In the genomic region with DNA sequence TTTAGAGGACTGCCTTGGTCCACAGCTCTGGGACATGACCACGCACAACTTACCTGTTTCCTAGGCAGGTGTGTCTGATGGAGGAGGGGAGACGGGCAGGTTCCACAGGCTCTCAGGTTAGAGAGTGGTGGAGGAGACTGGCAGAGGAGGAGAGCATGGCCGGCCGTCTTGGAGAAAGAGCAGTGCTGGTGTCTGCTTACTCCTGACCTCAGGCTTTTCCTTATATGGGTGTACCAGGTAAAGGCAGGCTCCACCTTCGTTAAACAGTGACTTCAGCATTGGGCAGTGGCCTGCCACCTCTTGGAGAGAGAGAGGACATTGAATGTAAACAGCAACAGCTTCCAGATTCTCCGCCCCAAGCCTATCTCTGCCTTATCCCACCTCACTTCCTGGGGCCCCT, we compare ENCODE assay signal across 16 cellular contexts. TPM values are rescaled to one million over a fixed set of nuclear protein-coding genes. Genes with fewer than 3 reads are reported as not detected.
DNase-seq lines count a peak whose midpoint lies in the region; ATAC-seq and TF ChIP-seq lines count a peak whose summit lies in the region.
"Had no signal": no experiment of that assay in that cellular context is flagged by ENCODE, and none has a peak within 500 bp of the region (broad histone marks: within the 10 kb centered on the region; RNA-seq: fewer than 3 reads in every experiment).

A gene with protein sequence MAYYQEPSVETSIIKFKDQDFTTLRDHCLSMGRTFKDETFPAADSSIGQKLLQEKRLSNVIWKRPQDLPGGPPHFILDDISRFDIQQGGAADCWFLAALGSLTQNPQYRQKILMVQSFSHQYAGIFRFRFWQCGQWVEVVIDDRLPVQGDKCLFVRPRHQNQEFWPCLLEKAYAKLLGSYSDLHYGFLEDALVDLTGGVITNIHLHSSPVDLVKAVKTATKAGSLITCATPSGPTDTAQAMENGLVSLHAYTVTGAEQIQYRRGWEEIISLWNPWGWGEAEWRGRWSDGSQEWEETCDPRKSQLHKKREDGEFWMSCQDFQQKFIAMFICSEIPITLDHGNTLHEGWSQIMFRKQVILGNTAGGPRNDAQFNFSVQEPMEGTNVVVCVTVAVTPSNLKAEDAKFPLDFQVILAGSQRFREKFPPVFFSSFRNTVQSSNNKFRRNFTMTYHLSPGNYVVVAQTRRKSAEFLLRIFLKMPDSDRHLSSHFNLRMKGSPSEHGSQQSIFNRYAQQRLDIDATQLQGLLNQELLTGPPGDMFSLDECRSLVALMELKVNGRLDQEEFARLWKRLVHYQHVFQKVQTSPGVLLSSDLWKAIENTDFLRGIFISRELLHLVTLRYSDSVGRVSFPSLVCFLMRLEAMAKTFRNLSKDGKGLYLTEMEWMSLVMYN (minus strand): TSS at position 198 of the 400 bp plus-strand sequence. CDS start 20,121 bp downstream, outside the sequence.

- no peak within 1 kb of the TSS for H3K4me3 Mint-ChIP-seq in WTC11

- CTCF ChIA-PET in WTC11 (lab: Charles Lee), result interaction anchor here (1.0 to 1.4 kb wide), 4 partner anchors 9 to 96 kb away, joined by 3 to 9 read pairs (median 4); no protein-coding TSS in a partner anchor

- H3K4me3 ChIP-seq in left ventricle myocardium inferior, result no peak within 1 kb of the TSS
- no peak within 1 kb of the TSS for H3K4me3 ChIP-seq in vagina
- H3K4me3 ChIP-seq: ovary, SJCRH30 had no signal

- H3K27ac ChIP-seq in left ventricle myocardium inferior (replicated peaks) (no peak within 1 kb of the TSS), vagina (no peak within 1 kb of the TSS)
- H3K27ac ChIP-seq: ovary, SJCRH30 had no signal

- no peaks in the 10 kb centered on the region for H3K36me3 Mint-ChIP-seq in WTC11

- no peaks in the 10 kb centered on the region; the same call in 1 of the 2 replicates for H3K27me3 Mint-ChIP-seq in WTC11 (ENCODE audit: low read depth)

- no peak for TF ChIP-seq CTCF in left ventricle myocardium inferior (IDR thresholded peaks at IDR 0.05; ENCODE audit: borderline replicate concordance)
- TF ChIP-seq CTCF in WTC11 (IDR thresholded peaks at IDR 0.05), result no peak
- no peak for TF ChIP-seq CTCF in vagina (IDR thresholded peaks at IDR 0.05)

- H3K4me1 Mint-ChIP-seq in WTC11, result peaks cover 11% of the 10 kb centered on the region

- TF ChIP-seq POLR2A in vagina (IDR thresholded peaks at IDR 0.05), result no peak

- H3K9me3 ChIP-seq in left ventricle myocardium inferior (replicated peaks) (no peaks in the 10 kb centered on the region), vagina (no peaks in the 10 kb centered on the region)
- H3K9me3 ChIP-seq: ovary, SJCRH30 had no signal

- H3K27ac Mint-ChIP-seq in WTC11, result peak within 1 kb of the TSS; percentile 14; the same call in 1 of the 2 replicates
- H3K27ac Mint-ChIP-seq: activated T-helper 2 cell treated with anti-CD3 and anti-CD28 coated beads, Interferon-gamma antibody, Interleukin-2, Interleukin-4, amounts not matched to agents 10 μg/mL and 5 μg/mL and 100 μg/mL, durations not matched to agents 14 hours and 24 hours and 36 hours had no signal

- intact Hi-C loops in Right ventricle myocardium superior (cut with DNase I) (no loop called here), left ventricle myocardium inferior (cut with micrococcal nuclease) (no loop called here), vagina (cut with DNase I) (no loop called here)

- H3K36me3 ChIP-seq in left ventricle myocardium inferior (no peaks in the 10 kb centered on the region), vagina (no peaks in the 10 kb centered on the region)
- H3K36me3 ChIP-seq: ovary, SJCRH30 had no signal

- DNase-seq in Right ventricle myocardium superior (no peak), left ventricle myocardium inferior (no peak), WTC11 (ENCODE audit: low spot score) (peak; percentile 49), kidney tubule cell (ENCODE audit: low spot score) (peak; percentile 68), vagina (ENCODE audit: extremely low spot score in 2 of 2) (peak; percentile 62 to 79), cerebellar cortex (ENCODE audit: low spot score) (no peak)
- no peak for DNase-seq in activated naive CD4-positive, alpha-beta T cell treated with Interleukin-2 at 50 U/mL for 16 hours
- DNase-seq: activated CD4-positive, alpha-beta T cell treated with anti-CD3 and anti-CD28 coated beads for 1 hour; GDM1; left ventricle myocardium superior; ovary; SJCRH30 had no signal

- H3K4me1 ChIP-seq in left ventricle myocardium inferior (no peaks in the 10 kb centered on the region), vagina (no peaks in the 10 kb centered on the region)
- H3K4me1 ChIP-seq: SJCRH30 had no signal

- peak; percentile 18 for ATAC-seq in Right ventricle myocardium superior (ENCODE audit: poor library complexity)
- ATAC-seq in WTC11, result peak; percentile 99
- no peak for ATAC-seq in GM21367 (IDR thresholded peaks at IDR 0.05; ENCODE audit: unreplicated experiment)
- ATAC-seq: left ventricle myocardium superior had no signal

- POLR2A ChIA-PET in WTC11 (lab: Charles Lee), result no interaction called here

- no peaks in the 10 kb centered on the region for H3K9me3 Mint-ChIP-seq in WTC11
- H3K9me3 Mint-ChIP-seq: activated T-helper 2 cell treated with anti-CD3 and anti-CD28 coated beads, Interferon-gamma antibody, Interleukin-2, Interleukin-4, amounts not matched to agents 10 μg/mL and 5 μg/mL and 100 μg/mL, durations not matched to agents 14 hours and 24 hours and 36 hours had no signal

- H3K27me3 ChIP-seq in left ventricle myocardium inferior (ENCODE audit: low read depth), result peaks cover 94% of the 10 kb centered on the region
- no peaks in the 10 kb centered on the region for H3K27me3 ChIP-seq in vagina
- H3K27me3 ChIP-seq: ovary had no signal

TF ChIP-seq in WTC11, 78 proteins besides CTCF, POLR2A, EP300 and RAD21 (continues in another document):
- TF ChIP-seq, protein P1, sequence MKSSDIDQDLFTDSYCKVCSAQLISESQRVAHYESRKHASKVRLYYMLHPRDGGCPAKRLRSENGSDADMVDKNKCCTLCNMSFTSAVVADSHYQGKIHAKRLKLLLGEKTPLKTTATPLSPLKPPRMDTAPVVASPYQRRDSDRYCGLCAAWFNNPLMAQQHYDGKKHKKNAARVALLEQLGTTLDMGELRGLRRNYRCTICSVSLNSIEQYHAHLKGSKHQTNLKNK (CRISPR knock-in tag; IDR thresholded peaks at IDR 0.05), result no peak
- no peak for TF ChIP-seq KAT7 (CRISPR knock-in tag; IDR thresholded peaks at IDR 0.05; ENCODE audit: borderline replicate concordance)
- TF ChIP-seq GRHL2 (CRISPR knock-in tag; IDR thresholded peaks at IDR 0.05; ENCODE audit: insufficient replicate concordance, severe bottlenecking), result no peak
- TF ChIP-seq ZNF416 (CRISPR knock-in tag; IDR thresholded peaks at IDR 0.05), result no peak
- no peak for TF ChIP-seq E2F4 (CRISPR knock-in tag; IDR thresholded peaks at IDR 0.05; ENCODE audit: borderline replicate concordance, low read depth)
- TF ChIP-seq NR3C1 (CRISPR knock-in tag; conservative IDR thresholded peaks at IDR 0.05; ENCODE audit: low read depth), result no peak
- no peak for TF ChIP-seq CBFB (CRISPR knock-in tag; IDR thresholded peaks at IDR 0.05; ENCODE audit: low read depth)
- TF ChIP-seq CREM (CRISPR knock-in tag; IDR thresholded peaks at IDR 0.05), result no peak
- TF ChIP-seq JAZF1 (CRISPR knock-in tag; IDR thresholded peaks at IDR 0.05), result no peak
- no peak for TF ChIP-seq AFF4 (CRISPR knock-in tag; IDR thresholded peaks at IDR 0.05; ENCODE audit: borderline replicate concordance)

RNA-seq across cellular contexts. Expression of the gene that starts here (rescaled TPM):
- total RNA-seq in Right ventricle myocardium superior, result not detected
- not detected for total RNA-seq in left ventricle myocardium inferior
- 1.7 to 2.4 TPM (median 2.0 TPM) in 3 replicates for total RNA-seq in WTC11 (2021)
- total RNA-seq in vagina, result not detected
- total RNA-seq: activated T-helper 2 cell treated with anti-CD3 and anti-CD28 coated beads, Interferon-gamma antibody, Interleukin-2, Interleukin-4, amounts not matched to agents 10 μg/mL and 5 μg/mL and 100 μg/mL, durations not matched to agents 14 hours and 24 hours and 36 hours; fibroblast of lung; HT1080; left ventricle myocardium superior; SJCRH30 had no signal

Comparison
In these comparisons a context has a peak if more than half of its experiments do, and no peak if none do; other contexts are left out.
1. Peak in ATAC-seq in Right ventricle myocardium superior; RNA of the gene not detected or under 1 TPM.
2. Peak in DNase-seq in vagina; RNA of the gene not detected or under 1 TPM.
3. DNase-seq: peak in WTC11 (single experiment) and kidney tubule cell (single experiment); none in Right ventricle myocardium superior (single experiment), left ventricle myocardium inferior (single experiment), activated naive CD4-positive, alpha-beta T cell treated with Interleukin-2 at 50 U/mL for 16 hours (single experiment) and cerebellar cortex (single experiment).